ENCODE assay signal across 16 cellular contexts in the genomic region with DNA sequence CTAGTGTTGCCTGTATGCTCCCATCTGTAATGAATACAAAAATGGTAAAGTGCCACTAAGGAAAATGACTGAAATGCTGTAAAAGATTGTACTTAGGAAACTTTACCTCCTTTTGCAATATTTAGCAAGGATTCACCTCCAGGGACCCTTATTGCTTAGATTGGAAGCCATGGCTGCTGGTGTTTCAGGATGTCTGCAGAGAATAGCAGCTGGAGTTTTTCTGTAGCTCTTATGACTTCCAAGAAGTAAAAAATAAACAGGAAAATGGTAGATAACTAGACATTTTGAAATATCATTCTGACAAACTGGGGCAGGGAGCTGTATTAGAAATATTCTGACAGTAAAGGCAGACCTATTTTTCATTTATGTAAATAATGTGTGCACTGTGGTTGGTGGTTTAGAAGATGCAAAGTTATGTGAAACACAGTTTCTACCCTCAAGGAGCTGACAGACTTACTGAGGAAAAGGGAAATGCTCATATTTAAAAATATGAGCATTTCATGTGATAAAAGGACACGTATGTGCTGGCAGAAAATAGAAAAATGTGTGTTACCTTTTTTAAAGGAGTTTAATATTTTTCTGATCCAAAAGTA.
DNase-seq lines count a peak whose midpoint lies in the region; ATAC-seq, FAIRE-seq and TF ChIP-seq lines count a peak whose summit lies in the region.
"Had no signal": no experiment of that assay in that cellular context is flagged by ENCODE, and none has a peak within 500 bp of the region (broad histone marks: within the 10 kb centered on the region; RNA-seq: fewer than 3 reads in every experiment).

No MANE protein-coding gene starts in this region.

- FAIRE-seq in GM12891 (lab: Jason Lieb, UNC): no peak

- TF ChIP-seq POLR2A in GM12891 (IDR thresholded peaks at IDR 0.05; ENCODE audit: low read depth, low read length): no peak

- DNase-seq in GM12891 (ENCODE audit: insufficient read length, low spot score) (no peak), OCI-M1 (lab: John Stamatoyannopoulos, UW) (no peak), kidney glomerular epithelial cell (lab: John Stamatoyannopoulos, UW) (no peak), GDM1 (lab: John Stamatoyannopoulos, UW) (no peak)
- no peak for DNase-seq in stimulated activated CD4-positive, alpha-beta T cell treated with anti-CD3 and anti-CD28 coated beads, Interleukin-2, amount 100 ng/mL, for 24 hours
- DNase-seq: activated CD4-positive, alpha-beta T cell treated with anti-CD3 and anti-CD28 coated beads for 4 hours; activated naive CD4-positive, alpha-beta T cell treated with anti-CD3 and anti-CD28 coated beads, Interleukin-2, amount 50 U/mL, for 16 hours; colonic mucosa; DMS153; foreskin melanocyte; NCI-H1105 treated with DMSO at 0.1 percent for 48 hours; NCI-H82; stimulated activated naive B cell treated with anti-CD40 and anti-IgM and Interleukin-4, amounts not matched to agents 10 μg/mL and 1 μg/mL and 100 μg/mL, for 72 hours had no signal

- peak; percentile 92 for ATAC-seq in GM19351 (IDR thresholded peaks at IDR 0.05; ENCODE audit: unreplicated experiment)
- ATAC-seq in HG02798 (IDR thresholded peaks at IDR 0.05; ENCODE audit: poor library complexity, unreplicated experiment): peak; percentile 89
- ATAC-seq in HG03558 (IDR thresholded peaks at IDR 0.05; ENCODE audit: extremely low read depth, unreplicated experiment): peak; percentile 78

TF ChIP-seq in GM12891, 5 proteins besides CTCF, POLR2A, EP300 and RAD21:
- TF ChIP-seq SPI1 (IDR thresholded peaks at IDR 0.05; ENCODE audit: low read depth, low read length) (peak; percentile 16; the same call in 1 of the 2 replicates), POU2F2 (IDR thresholded peaks at IDR 0.05; ENCODE audit: low read depth, low read length) (no peak), POLR2AphosphoS5 (IDR thresholded peaks at IDR 0.05; ENCODE audit: low read depth, low read length) (no peak), TAF1 (IDR thresholded peaks at IDR 0.05; ENCODE audit: low read depth, low read length) (no peak), PAX5 (IDR thresholded peaks at IDR 0.05; ENCODE audit: insufficient read depth, low read length, severe bottlenecking) (no peak)
